1 cellular context compared by ENCODE assay signal in the genomic region with DNA sequence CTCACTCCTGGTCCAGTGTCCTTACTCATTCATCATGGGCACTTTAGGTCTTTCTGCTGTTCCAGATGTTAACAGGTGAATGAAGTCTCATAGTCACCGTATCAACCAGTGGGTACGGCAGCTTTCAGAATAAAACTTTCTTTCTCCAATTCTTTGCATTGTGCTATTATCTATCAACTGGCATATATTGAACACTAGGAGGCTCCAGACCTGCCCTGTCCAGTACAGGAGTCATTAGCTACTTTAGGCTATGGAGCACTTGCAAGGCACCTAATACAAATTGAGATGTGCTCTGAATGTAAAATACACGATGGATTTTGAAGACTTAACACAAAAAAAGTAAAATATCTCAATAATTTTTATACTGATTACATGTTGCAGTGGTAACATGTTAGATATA.
TF ChIP-seq lines count a peak whose summit lies in the region.

No MANE protein-coding gene starts in this region.

TF ChIP-seq in GM12878, 131 proteins besides CTCF, POLR2A, EP300 and RAD21:
- TF ChIP-seq SMC3 (IDR thresholded peaks at IDR 0.05; ENCODE audit: borderline replicate concordance, low read length) (peak; percentile 21; the same call in 1 of the 2 replicates), NRF1 (conservative IDR thresholded peaks at IDR 0.05; ENCODE audit: low read depth, low read length) (no peak), RUNX3 (IDR thresholded peaks at IDR 0.05; ENCODE audit: low read length) (no peak)
